1 cellular context compared by ENCODE assay signal in genomic region chr1:168726311-168726710, GRCh38.
TF ChIP-seq lines count a peak whose summit lies in the region.

No MANE protein-coding gene starts in this region.

TF ChIP-seq in GM23338, 12 proteins besides CTCF, POLR2A, EP300 and RAD21 (continued from another document):
- TF ChIP-seq ZNF462 (CRISPR knock-in tag; IDR thresholded peaks at IDR 0.05) = no peak
- TF ChIP-seq CREB1 (CRISPR knock-in tag; IDR thresholded peaks at IDR 0.05; ENCODE audit: low read depth) = no peak
- TF ChIP-seq NANOG (IDR thresholded peaks at IDR 0.05; ENCODE audit: borderline replicate concordance) = no peak
- no peak for TF ChIP-seq JUNB (IDR thresholded peaks at IDR 0.05; ENCODE audit: unreplicated experiment)
- TF ChIP-seq ETS1 (IDR thresholded peaks at IDR 0.05) = no peak
